1 cellular context compared by ENCODE assay signal in the genomic region with DNA sequence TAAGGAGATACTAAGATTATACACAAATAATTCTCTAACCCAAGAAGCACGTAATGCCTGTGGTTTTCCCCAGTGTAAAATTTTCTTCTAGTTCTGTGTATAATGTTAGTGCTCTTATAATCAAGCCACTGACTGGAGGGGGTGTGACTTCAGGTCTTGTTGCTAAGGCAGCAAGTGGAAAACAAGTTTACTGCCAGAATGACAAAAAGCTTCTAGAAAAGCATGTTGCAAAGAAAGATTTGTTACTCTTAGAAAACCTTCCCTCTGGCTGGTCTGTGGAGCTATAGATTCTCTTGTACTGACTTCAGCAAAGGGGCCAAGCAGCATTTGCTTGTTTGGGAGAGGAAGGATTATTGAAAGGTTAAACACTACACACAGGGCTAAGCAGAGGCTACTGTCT.
TF ChIP-seq lines count a peak whose summit lies in the region.

No MANE protein-coding gene starts in this region.

TF ChIP-seq in K562, 482 proteins besides CTCF, POLR2A, EP300 and RAD21 (continued from another document):
- 0 out of 2 replicates have a peak, but pooled peaks have one; percentile 15 for TF ChIP-seq RFX1 (IDR thresholded peaks at IDR 0.05)
